Comparison of ENCODE assay signal across 1 cellular context in genomic region chr1:14600405-14601150, GRCh38.
TF ChIP-seq lines count a peak whose summit lies in the region.

No MANE protein-coding gene starts in this region.

TF ChIP-seq in WTC11, 78 proteins besides CTCF, POLR2A, EP300 and RAD21 (continued from another document):
- TF ChIP-seq PREB (CRISPR knock-in tag; IDR thresholded peaks at IDR 0.05; ENCODE audit: borderline replicate concordance) (no peak), CDX4 (CRISPR knock-in tag; IDR thresholded peaks at IDR 0.05; ENCODE audit: borderline replicate concordance) (no peak), ARID4B (CRISPR knock-in tag; IDR thresholded peaks at IDR 0.05; ENCODE audit: borderline replicate concordance) (no peak), OVOL2 (CRISPR knock-in tag; IDR thresholded peaks at IDR 0.05; ENCODE audit: borderline replicate concordance) (no peak), NFYB (CRISPR knock-in tag; conservative IDR thresholded peaks at IDR 0.05; ENCODE audit: low read depth) (no peak), GABPB1 (CRISPR knock-in tag; IDR thresholded peaks at IDR 0.05) (no peak), ZNF425 (CRISPR knock-in tag; conservative IDR thresholded peaks at IDR 0.05) (no peak), ELF4 (CRISPR knock-in tag; IDR thresholded peaks at IDR 0.05; ENCODE audit: low read depth) (no peak)
